ENCODE assay signal across 7 cellular contexts in the genomic region with DNA sequence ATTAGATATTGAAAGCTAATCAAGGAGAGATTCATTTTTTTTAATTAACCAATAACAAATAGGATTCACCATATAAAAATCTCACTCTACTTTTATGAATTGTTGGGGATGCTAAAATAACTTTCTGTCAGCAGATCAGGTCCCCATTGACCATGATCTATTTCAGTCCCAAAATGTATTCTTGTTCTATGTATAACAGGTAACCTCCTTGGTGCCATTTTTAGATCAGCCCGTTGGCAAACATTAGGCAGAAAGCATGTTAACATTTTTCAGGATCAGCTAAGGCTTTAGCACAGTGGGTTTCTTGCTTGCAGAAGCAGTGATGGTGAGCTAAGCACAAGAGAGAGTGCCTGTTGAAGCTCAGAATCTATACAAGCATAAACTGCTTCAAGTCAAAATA. TPM values are rescaled to one million over a fixed set of nuclear protein-coding genes. Genes with fewer than 3 reads are reported as not detected.
"Had no signal": no experiment of that assay in that cellular context is flagged by ENCODE, and none has a peak within 500 bp of the region (broad histone marks: within the 10 kb centered on the region; RNA-seq: fewer than 3 reads in every experiment).

No MANE protein-coding gene starts in this region.

- DNase-seq: HFFc6, IMR-90 had no signal

- H3K9me3 ChIP-seq: HAP-1 had no signal

- H3K4me1 Mint-ChIP-seq: GM23338 had no signal

- H2AFZ ChIP-seq: GM23338 had no signal

- H3K9me3 Mint-ChIP-seq: GM23338, HFFc6 had no signal

- ATAC-seq: GM23338, HCT116 had no signal

- H3K4me3 Mint-ChIP-seq: GM23338, HFFc6 had no signal

- H3K36me3 ChIP-seq: HAP-1 had no signal

- H3K4me3 ChIP-seq: GM23338, HAP-1 had no signal

- H3K4me1 ChIP-seq: HAP-1 had no signal

- H3K4me2 ChIP-seq: GM23338 had no signal

- H3K27ac Mint-ChIP-seq: GM23338, HFFc6 had no signal

RNA-seq across cellular contexts. Expression of a gene that starts 40.8 kb away (rescaled TPM):
- total RNA-seq: GM23338, H1, HFFc6, HT-29, IMR-90 had no signal
- polyA plus RNA-seq: GM23338, H1, IMR-90 had no signal

RNA-seq across cellular contexts. Expression of a gene that starts 43.6 kb away (rescaled TPM):
- total RNA-seq: HFFc6, HT-29 had no signal
